Comparison of ENCODE assay signal across 8 cellular contexts in genomic region chr22:20569059-20570058, GRCh38.
A peak's percentile ranks its signal among the peaks of the same experiment; 100 is the strongest.
DNase-seq lines count a peak whose midpoint lies in the region; ATAC-seq and TF ChIP-seq lines count a peak whose summit lies in the region.

No MANE protein-coding gene starts in this region.

- intact Hi-C loops in sciatic nerve (cut with DNase I) = loop anchor here (10.0 kb wide), 1 partner anchor 145 kb away; no protein-coding TSS in a partner anchor

- H3K4me3 ChIP-seq in AG10803 (ENCODE audit: low read length) = no peak overlapping the region
- no peak overlapping the region for H3K4me3 ChIP-seq in Jurkat, Clone E6-1 (ENCODE audit: low read length)
- H3K4me3 ChIP-seq in BE2C (ENCODE audit: low read depth, low read length) = no peak overlapping the region

- H3K36me3 ChIP-seq in BE2C = peaks cover 82% of the 10 kb centered on the region

- ATAC-seq in sciatic nerve (peak; percentile 80), GM21447 (IDR thresholded peaks at IDR 0.05; ENCODE audit: unreplicated experiment) (no peak)

- DNase-seq in AG10803 (ENCODE audit: low read depth) = peak; percentile 100
- DNase-seq in Jurkat, Clone E6-1 (ENCODE audit: low read depth, low spot score) = peak; percentile 94
- DNase-seq in activated T-cell treated with anti-CD3 and anti-CD28 coated beads, Interleukin-2, amount 50 U/mL, for 48 hours = peak; percentile 77 to 82
- peak; percentile 89 for DNase-seq in fibroblast of the conjunctiva (ENCODE audit: low read depth)
- no peak for DNase-seq in sciatic nerve (ENCODE audit: low spot score)
- DNase-seq in cerebellum (ENCODE audit: low spot score) = no peak
- DNase-seq in BE2C = no peak

- H3K9me3 ChIP-seq in BE2C = no peaks in the 10 kb centered on the region

- no peaks in the 10 kb centered on the region for H3K27me3 ChIP-seq in BE2C

- TF ChIP-seq CTCF in AG10803 (conservative IDR thresholded peaks at IDR 0.05; ENCODE audit: low read length) = peak; percentile 2; the same call in 1 of the 2 replicates
- no peak for TF ChIP-seq CTCF in BE2C (IDR thresholded peaks at IDR 0.05; ENCODE audit: low read depth, low read length)

- H3K4me1 ChIP-seq in BE2C = no peaks in the 10 kb centered on the region

Comparison
In these comparisons a context has a peak if more than half of its experiments do, and no peak if none do; other contexts are left out.
1. DNase-seq: peak in AG10803 (single experiment), Jurkat, Clone E6-1 (single experiment), activated T-cell treated with anti-CD3 and anti-CD28 coated beads, Interleukin-2, amount 50 U/mL, for 48 hours (2 of 2) and fibroblast of the conjunctiva (single experiment); none in sciatic nerve (single experiment), cerebellum (single experiment) and BE2C (single experiment).